Comparison of ENCODE assay signal across 8 cellular contexts in the genomic region with DNA sequence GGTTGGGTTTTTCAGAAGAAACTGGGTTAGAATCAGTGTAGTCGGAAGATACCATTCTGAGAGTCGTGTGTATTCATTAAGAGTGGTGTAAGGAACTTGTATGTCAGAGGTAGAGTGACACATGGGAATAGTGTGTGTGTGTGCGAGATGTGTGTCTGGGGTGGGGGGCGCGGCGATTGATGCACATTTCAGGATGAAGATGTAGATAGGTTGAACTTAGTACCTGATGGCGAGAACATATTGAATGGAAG. TPM values are rescaled to one million over a fixed set of nuclear protein-coding genes. Genes with fewer than 3 reads are reported as not detected.
DNase-seq lines count a peak whose midpoint lies in the region; ATAC-seq and TF ChIP-seq lines count a peak whose summit lies in the region.

No MANE protein-coding gene starts in this region.

- no peak for TF ChIP-seq CTCF in fibroblast of mammary gland (conservative IDR thresholded peaks at IDR 0.05; ENCODE audit: control insufficient read depth, insufficient read depth, low read depth, low read length)

- H3K4me3 ChIP-seq in GM08714 (ENCODE audit: low read length) (peak overlapping the region; percentile 83), SK-N-MC (peak overlapping the region; percentile 96), fibroblast of mammary gland (ENCODE audit: control insufficient read depth, low read depth, low read length) (peak overlapping the region; percentile 82)

- no peaks in the 10 kb centered on the region; the same call in 1 of the 2 replicates for H3K36me3 ChIP-seq in SK-N-MC (ENCODE audit: insufficient read depth, low read length)

- no peak for ATAC-seq in HG02759 (IDR thresholded peaks at IDR 0.05; ENCODE audit: unreplicated experiment)
- no peak for ATAC-seq in esophagus mucosa
- no peak for ATAC-seq in HG02973 (IDR thresholded peaks at IDR 0.05; ENCODE audit: unreplicated experiment)

- no peaks in the 10 kb centered on the region for H3K9me3 ChIP-seq in SK-N-MC (ENCODE audit: low read depth, low read length)

- H3K27ac ChIP-seq in SK-N-MC = no peak overlapping the region

- peak overlapping the region; percentile 99 for H3K9ac ChIP-seq in SK-N-MC (ENCODE audit: insufficient read length)

- DNase-seq in SK-N-MC (ENCODE audit: low read depth, low spot score) (no peak), fibroblast of mammary gland (ENCODE audit: low read depth) (peak; percentile 4), renal cortical epithelial cell (ENCODE audit: low read depth) (peak; percentile 16), kidney tubule cell (ENCODE audit: low spot score) (no peak)

RNA-seq across cellular contexts. Expression of gene SMG7, which starts 0.9 kb away (rescaled TPM):
- total RNA-seq in renal cortical epithelial cell = 18.2 and 41.0 TPM in 2 replicates
- 34.8 TPM for total RNA-seq in esophagus mucosa

RNA-seq across cellular contexts. Expression of gene NMNAT2, which starts 55.0 kb away (rescaled TPM):
- total RNA-seq in renal cortical epithelial cell (0.17 and 0.65 TPM in 2 replicates), esophagus mucosa (0.04 TPM)

Comparison
In these comparisons a context has a peak if more than half of its experiments do, and no peak if none do; other contexts are left out.
1. DNase-seq: peak in fibroblast of mammary gland (single experiment) and renal cortical epithelial cell (single experiment); none in SK-N-MC (single experiment) and kidney tubule cell (single experiment).
2. Peak in every context shown above with its lines, with median percentiles within 50 percentile points of each other: H3K4me3 ChIP-seq.